Comparison of ENCODE assay signal across 15 cellular contexts in the genomic region with DNA sequence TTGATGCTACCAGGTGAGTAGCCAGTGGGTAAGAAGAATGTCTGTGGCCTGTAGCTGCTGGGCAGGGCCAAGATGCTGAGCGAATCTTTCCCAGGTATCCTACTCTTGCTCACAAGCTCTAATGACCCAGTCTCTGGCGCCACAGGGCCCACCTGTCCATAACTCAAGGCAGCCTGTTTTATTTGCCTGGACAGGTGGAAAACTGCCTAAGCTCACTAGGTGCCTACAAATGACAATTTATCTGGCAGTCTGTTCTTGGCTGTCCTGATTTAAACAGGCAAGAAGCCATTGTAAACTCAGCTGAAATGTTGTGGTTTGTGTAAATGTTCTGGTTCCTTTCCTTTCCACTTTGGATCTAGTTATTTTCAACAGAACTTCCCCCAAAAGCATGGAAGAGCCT.
A peak's percentile ranks its signal among the peaks of the same experiment; 100 is the strongest.
DNase-seq lines count a peak whose midpoint lies in the region; ATAC-seq and TF ChIP-seq lines count a peak whose summit lies in the region.
"Had no signal": no experiment of that assay in that cellular context is flagged by ENCODE, and none has a peak within 500 bp of the region (broad histone marks: within the 10 kb centered on the region; RNA-seq: fewer than 3 reads in every experiment).

No MANE protein-coding gene starts in this region.

- TF ChIP-seq CTCF in gastroesophageal sphincter (IDR thresholded peaks at IDR 0.05) = no peak
- no peak for TF ChIP-seq CTCF in gastrocnemius medialis (IDR thresholded peaks at IDR 0.05 in 4 of 5, conservative IDR thresholded peaks at IDR 0.05 in 1 of 5)

- 94% methylated on average over 2 of the region's 2 CpGs for WGBS in right cardiac atrium
- WGBS in gastroesophageal sphincter (ENCODE audit: low coverage in 1 of 2), 2 donors = 40 to 70% methylated on average over 1 to 2 of the region's 2 CpGs

- no peak for DNase-seq in right cardiac atrium
- no peak for DNase-seq in cardiac septum (ENCODE audit: low spot score)
- DNase-seq in gastrocnemius medialis = no peak
- DNase-seq in NCI-H510A (lab: John Stamatoyannopoulos, UW) = no peak
- no peak for DNase-seq in SJCRH30
- no peak for DNase-seq in DMS 273 (lab: John Stamatoyannopoulos, UW; ENCODE audit: unreplicated experiment)
- DNase-seq: CD4-positive, alpha-beta T cell; central memory CD4-positive, alpha-beta T cell; kidney glomerular epithelial cell; NCI-H82; stimulated activated CD4-positive, alpha-beta T cell treated with anti-CD3 and anti-CD28 coated beads, Interleukin-4, amount 100 ng/mL, for 1 hour had no signal

- in situ Hi-C loops in gastrocnemius medialis (cut with MboI; ENCODE audit: low sequenced_read_pairs in 4 of 4) = no loop called here

- H3K27me3 ChIP-seq in right cardiac atrium (ENCODE audit: control insufficient read depth, insufficient read depth) (no peaks in the 10 kb centered on the region), gastroesophageal sphincter (no peaks in the 10 kb centered on the region), gastrocnemius medialis (no peaks in the 10 kb centered on the region), SJCRH30 (no peaks in the 10 kb centered on the region)

- intact Hi-C loops in right cardiac atrium (cut with DNase I) = no loop called here
- intact Hi-C loops in cardiac septum (cut with DNase I) = no loop called here
- intact Hi-C loops in gastrocnemius medialis (cut with DNase I; ENCODE audit: low total_unique reads) = no loop called here

- no peak for TF ChIP-seq POLR2A in gastroesophageal sphincter (IDR thresholded peaks at IDR 0.05)
- TF ChIP-seq POLR2A in gastrocnemius medialis (IDR thresholded peaks at IDR 0.05) = no peak

- H3K36me3 ChIP-seq in gastroesophageal sphincter = no peaks in the 10 kb centered on the region
- H3K36me3 ChIP-seq in gastrocnemius medialis = no peaks in the 10 kb centered on the region
- peaks cover 17% of the 10 kb centered on the region for H3K36me3 ChIP-seq in SJCRH30

- H3K9me3 ChIP-seq in right cardiac atrium (ENCODE audit: control insufficient read depth, low read length) (no peaks in the 10 kb centered on the region), gastroesophageal sphincter (no peaks in the 10 kb centered on the region), gastrocnemius medialis (no peaks in the 10 kb centered on the region), SJCRH30 (replicated peaks) (no peaks in the 10 kb centered on the region)

- ATAC-seq in right cardiac atrium (no peak), gastroesophageal sphincter (no peak), gastrocnemius medialis (no peak), GM21447 (IDR thresholded peaks at IDR 0.05; ENCODE audit: unreplicated experiment) (no peak)
- ATAC-seq: activated T-helper 17 cell treated with anti-CD3 and anti-CD28 coated beads, Interleukin-2, amount 50 U/mL, for 72 hours; Panc1 had no signal

- TF ChIP-seq EP300 in gastroesophageal sphincter (IDR thresholded peaks at IDR 0.05) = no peak

- H3K4me1 ChIP-seq in right cardiac atrium (ENCODE audit: control insufficient read depth, insufficient read depth, low read length) = peaks cover 16% of the 10 kb centered on the region
- H3K4me1 ChIP-seq in gastroesophageal sphincter = peaks cover 56 to 100% (median 72%) of the 10 kb centered on the region in 3 donors
- H3K4me1 ChIP-seq in gastrocnemius medialis = peaks cover 43 to 51% of the 10 kb centered on the region in 2 donors
- peaks cover 24% of the 10 kb centered on the region for H3K4me1 ChIP-seq in SJCRH30

- peak overlapping the region; percentile 71 for H3K27ac ChIP-seq in right cardiac atrium (ENCODE audit: low read length)
- peak overlapping the region; percentile 75 to 99 (median 90) for H3K27ac ChIP-seq in gastroesophageal sphincter
- H3K27ac ChIP-seq in gastrocnemius medialis = peak overlapping the region in 3 of 4 donors; percentile 20 to 40 (median 32)
- no peak overlapping the region for H3K27ac ChIP-seq in SJCRH30

- no peak overlapping the region for H3K4me3 ChIP-seq in right cardiac atrium (ENCODE audit: low read length)
- no peak overlapping the region for H3K4me3 ChIP-seq in gastroesophageal sphincter
- H3K4me3 ChIP-seq in gastrocnemius medialis = no peak overlapping the region
- H3K4me3 ChIP-seq in SJCRH30 = no peak overlapping the region
